Comparison of ENCODE assay signal across 1 cellular context in genomic region chr22:36253523-36254490, GRCh38.
TF ChIP-seq lines count a peak whose summit lies in the region.

No MANE protein-coding gene starts in this region.

TF ChIP-seq in IMR-90, 13 proteins besides CTCF, POLR2A, EP300 and RAD21:
- TF ChIP-seq FOS (IDR thresholded peaks at IDR 0.05; ENCODE audit: low read depth, low read length), result no peak
- TF ChIP-seq RFX5 (IDR thresholded peaks at IDR 0.05; ENCODE audit: low read depth, low read length), result no peak
- TF ChIP-seq SMC3 (IDR thresholded peaks at IDR 0.05; ENCODE audit: low read depth, low read length), result no peak
- no peak for TF ChIP-seq ELK1 (IDR thresholded peaks at IDR 0.05; ENCODE audit: borderline replicate concordance, low read depth, low read length)
- no peak for TF ChIP-seq RCOR1 (IDR thresholded peaks at IDR 0.05; ENCODE audit: insufficient replicate concordance, low read length)
- no peak for TF ChIP-seq CHD1 (IDR thresholded peaks at IDR 0.05; ENCODE audit: low read depth, low read length)
- no peak for TF ChIP-seq CEBPB (IDR thresholded peaks at IDR 0.05; ENCODE audit: low read depth, low read length)
- no peak for TF ChIP-seq MAZ (IDR thresholded peaks at IDR 0.05; ENCODE audit: borderline replicate concordance, low read depth, low read length)
- no peak for TF ChIP-seq NFE2L2 (IDR thresholded peaks at IDR 0.05; ENCODE audit: low read depth, low read length)
- no peak for TF ChIP-seq MXI1 (IDR thresholded peaks at IDR 0.05; ENCODE audit: borderline replicate concordance, low read depth, low read length)
- no peak for TF ChIP-seq BHLHE40 (IDR thresholded peaks at IDR 0.05; ENCODE audit: low read depth, low read length)
- no peak for TF ChIP-seq MAFK (IDR thresholded peaks at IDR 0.05; ENCODE audit: low read depth, low read length)
- TF ChIP-seq, protein P1, sequence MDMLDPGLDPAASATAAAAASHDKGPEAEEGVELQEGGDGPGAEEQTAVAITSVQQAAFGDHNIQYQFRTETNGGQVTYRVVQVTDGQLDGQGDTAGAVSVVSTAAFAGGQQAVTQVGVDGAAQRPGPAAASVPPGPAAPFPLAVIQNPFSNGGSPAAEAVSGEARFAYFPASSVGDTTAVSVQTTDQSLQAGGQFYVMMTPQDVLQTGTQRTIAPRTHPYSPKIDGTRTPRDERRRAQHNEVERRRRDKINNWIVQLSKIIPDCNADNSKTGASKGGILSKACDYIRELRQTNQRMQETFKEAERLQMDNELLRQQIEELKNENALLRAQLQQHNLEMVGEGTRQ (IDR thresholded peaks at IDR 0.05; ENCODE audit: low read depth, low read length), result no peak
